In the genomic region with DNA sequence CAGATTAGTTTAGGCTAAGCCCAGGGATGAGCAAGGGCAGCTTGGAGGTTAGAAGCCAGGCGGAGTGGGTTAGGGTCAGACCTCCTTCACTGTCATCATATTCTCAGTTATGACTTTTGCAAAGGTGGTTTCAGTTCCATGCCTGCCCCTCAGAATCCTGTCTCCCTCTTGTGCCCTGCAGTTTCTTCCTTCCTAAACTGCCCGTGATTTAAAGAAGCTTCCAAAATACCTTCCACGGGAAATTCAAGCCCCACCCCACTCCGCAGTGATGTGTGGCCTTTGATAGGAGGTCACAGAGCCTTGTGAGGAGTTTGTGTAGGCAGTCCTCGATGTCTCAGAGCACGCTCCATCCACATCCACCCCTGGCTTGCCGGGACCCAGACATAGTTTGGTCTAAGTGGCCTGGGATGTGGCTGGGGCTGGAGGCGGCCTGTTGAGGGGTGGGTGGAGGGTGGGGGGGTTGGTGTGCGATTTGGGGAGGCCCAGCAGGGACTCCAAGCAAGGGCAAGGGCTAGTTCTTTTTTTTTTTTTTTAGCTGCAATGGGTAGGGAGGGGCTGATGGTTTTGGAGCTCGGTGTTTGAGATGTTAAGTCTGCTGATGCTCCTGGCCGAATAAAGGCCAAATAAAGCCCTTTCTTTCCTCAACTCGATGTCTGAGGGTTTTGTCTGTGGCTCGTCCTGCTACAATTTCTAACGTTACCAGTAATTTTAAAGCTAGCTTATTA, we compare ENCODE assay signal across 10 cellular contexts. TPM values are rescaled to one million over a fixed set of nuclear protein-coding genes. Genes with fewer than 3 reads are reported as not detected.
DNase-seq lines count a peak whose midpoint lies in the region; ATAC-seq, FAIRE-seq and TF ChIP-seq lines count a peak whose summit lies in the region.
"Had no signal": no experiment of that assay in that cellular context is flagged by ENCODE, and none has a peak within 500 bp of the region (broad histone marks: within the 10 kb centered on the region; RNA-seq: fewer than 3 reads in every experiment).

No MANE protein-coding gene starts in this region.

- H3K9ac ChIP-seq in mammary epithelial cell (ENCODE audit: insufficient read depth, low read length) (no peak overlapping the region), K562 (ENCODE audit: insufficient read depth in 1 of 2, low read depth in 2 of 2, low read length in 2 of 2) (peak overlapping the region; percentile 0 to 82; a peak in 3 of 4 replicates)

- dilution Hi-C loops in mammary epithelial cell (cut with HindIII; ENCODE audit: low sequenced_read_pairs), result no loop called here

- no peak for TF ChIP-seq CTCF in MCF 10A (IDR thresholded peaks at IDR 0.05; ENCODE audit: unreplicated experiment)
- TF ChIP-seq CTCF in mammary epithelial cell (conservative IDR thresholded peaks at IDR 0.05 in 1 of 2, IDR thresholded peaks at IDR 0.05 in 1 of 2; ENCODE audit: extremely low read depth in 1 of 2, insufficient read depth in 1 of 2, low read depth in 1 of 2, low read length in 2 of 2), result no peak
- no peak for TF ChIP-seq CTCF in K562 (IDR thresholded peaks at IDR 0.05 in 2 of 3, conservative IDR thresholded peaks at IDR 0.05 in 1 of 3; ENCODE audit: insufficient read depth in 2 of 3, low read depth in 1 of 3, low read length in 3 of 3)
- TF ChIP-seq CTCF in uterus (IDR thresholded peaks at IDR 0.05), result no peak

- no peak for TF ChIP-seq EP300 in K562 (IDR thresholded peaks at IDR 0.05; ENCODE audit: low read length)

- no peak for FAIRE-seq in K562 (lab: Jason Lieb, UNC)
- FAIRE-seq in frontal cortex (lab: Jason Lieb, UNC), result no peak

- H3K36me3 Mint-ChIP-seq in MCF 10A (ENCODE audit: insufficient read depth, unreplicated experiment), result peaks cover 6% of the 10 kb centered on the region

- H3K27me3 Mint-ChIP-seq in MCF 10A (ENCODE audit: insufficient read depth, unreplicated experiment), result no peaks in the 10 kb centered on the region

- H3K27ac ChIP-seq in mammary epithelial cell (ENCODE audit: insufficient read depth, low read depth, low read length) (no peak overlapping the region), K562 (ENCODE audit: extremely low read depth, low read depth, low read length) (peak overlapping the region; percentile 87), uterus (peak overlapping the region; percentile 91 to 99)

- POLR2A ChIA-PET in MCF 10A (lab: Yijun Ruan, JAX) (interaction anchor here (0.6 kb wide), 2 partner anchors 52 to 252 kb away, joined by 3 to 4 read pairs; no protein-coding TSS in a partner anchor), K562 (lab: Yijun Ruan, JAX) (interaction anchor here (0.8 to 2.1 kb wide), 4 partner anchors 12 to 33 kb away, joined by 3 to 9 read pairs (median 5); no protein-coding TSS in a partner anchor)

- CTCF ChIA-PET in MCF 10A (lab: Yijun Ruan, JAX) (interaction anchor here (0.6 to 1.5 kb wide), 5 partner anchors 17 to 61 kb away, joined by 3 to 4 read pairs (median 3); no protein-coding TSS in a partner anchor), mammary epithelial cell (lab: Charles Lee; ENCODE audit: low non-redundant PET) (interaction anchor here (0.6 to 1.0 kb wide), 2 partner anchors 47 to 117 kb away, joined by 3 to 4 read pairs; no protein-coding TSS in a partner anchor), K562 (lab: Yijun Ruan, JAX; ENCODE audit: low intra/inter-chr PET ratio) (no interaction called here)

- H3K79me2 ChIP-seq in mammary epithelial cell (ENCODE audit: insufficient read depth, low read length), result no peaks in the 10 kb centered on the region
- H3K79me2 ChIP-seq in K562 (ENCODE audit: control insufficient read depth, insufficient read depth, low read length), result peaks cover 78% of the 10 kb centered on the region

- H3K9me3 ChIP-seq in mammary epithelial cell (replicated peaks; ENCODE audit: insufficient read depth, low read length) (no peaks in the 10 kb centered on the region), K562 (replicated peaks; ENCODE audit: control insufficient read depth, insufficient read depth, low read depth, low read length) (no peaks in the 10 kb centered on the region), mononuclear cell (ENCODE audit: low read depth, low read length) (no peaks in the 10 kb centered on the region), uterus (no peaks in the 10 kb centered on the region)

- intact Hi-C loops in MCF 10A (cut with micrococcal nuclease) (no loop called here), mammary epithelial cell (cut with micrococcal nuclease) (no loop called here), K562 (cut with micrococcal nuclease) (loop anchor here (5.0 kb wide), 1 partner anchor 45 kb away; no protein-coding TSS in a partner anchor), uterus (cut with DNase I; ENCODE audit: low total_unique reads) (no loop called here)

- WGBS in mammary epithelial cell (ENCODE audit: low coverage, missing lambda C conversion rate), result 73% methylated on average over 11 of the region's 14 CpGs
- WGBS in K562 (ENCODE audit: insufficient coverage, low coverage, missing lambda C conversion rate), result 20% methylated on average over 13 of the region's 14 CpGs

- H3K9me1 ChIP-seq in K562 (ENCODE audit: control insufficient read depth, insufficient read depth, low read length), result no peaks in the 10 kb centered on the region

- no peak overlapping the region for H3K27ac Mint-ChIP-seq in MCF 10A (ENCODE audit: low read depth, unreplicated experiment)

- no peak overlapping the region for H2AFZ ChIP-seq in mammary epithelial cell (ENCODE audit: low read depth, low read length)
- peak overlapping the region; percentile 60 for H2AFZ ChIP-seq in K562 (ENCODE audit: low read depth, low read length)

- no peak overlapping the region for H3K4me3 ChIP-seq in mammary epithelial cell (replicated peaks in 1 of 3; ENCODE audit: insufficient read depth in 1 of 3, low read depth in 2 of 3, low read length in 3 of 3)
- peak overlapping the region; percentile 17 for H3K4me3 ChIP-seq in K562
- H3K4me3 ChIP-seq in mononuclear cell (ENCODE audit: low read length), result peak overlapping the region; percentile 27
- peak overlapping the region; percentile 19 to 38 for H3K4me3 ChIP-seq in uterus

- DNase-seq in MCF 10A (ENCODE audit: unreplicated experiment) (no peak), mammary epithelial cell (no peak), K562 (ENCODE audit: extremely low read depth in 1 of 4, low spot score in 3 of 4) (peak in 2 of 4 experiments; percentile 56 to 66), uterus (no peak), frontal cortex (ENCODE audit: low spot score in 2 of 2) (no peak), occipital lobe (lab: John Stamatoyannopoulos, UW) (no peak), NCI-H748 treated with DMSO at 0.1 percent for 48 hours (lab: John Stamatoyannopoulos, UW) (no peak)

- H3K4me2 ChIP-seq in mammary epithelial cell (ENCODE audit: insufficient read depth, low read depth, low read length), result no peak overlapping the region
- peak overlapping the region; percentile 95 for H3K4me2 ChIP-seq in K562 (ENCODE audit: insufficient read depth, low read length)

- no peaks in the 10 kb centered on the region for H3K9me3 Mint-ChIP-seq in MCF 10A (ENCODE audit: unreplicated experiment)

- no peak for TF ChIP-seq RAD21 in K562 (CRISPR knock-in tag; conservative IDR thresholded peaks at IDR 0.05 in 1 of 2, IDR thresholded peaks at IDR 0.05 in 1 of 2)

- H3K4me1 Mint-ChIP-seq in MCF 10A (ENCODE audit: insufficient read depth, unreplicated experiment), result peaks cover 25% of the 10 kb centered on the region

- in situ Hi-C loops in mammary epithelial cell (cut with MboI; ENCODE audit: low sequenced_read_pairs in 2 of 2) (loop anchor here in 1 of 2 donors (5.0 kb wide), 1 partner anchor 45 kb away; no protein-coding TSS in a partner anchor), K562 (cut with MboI) (loop anchor here (5.0 kb wide), 1 partner anchor 40 kb away; no protein-coding TSS in a partner anchor)

- peaks cover 8% of the 10 kb centered on the region for H3K4me1 ChIP-seq in mammary epithelial cell (ENCODE audit: insufficient read depth, low read length)
- peaks cover 27 to 49% of the 10 kb centered on the region in 2 experiments for H3K4me1 ChIP-seq in K562 (replicated peaks in 1 of 2; ENCODE audit: control insufficient read depth in 2 of 2, insufficient read depth in 2 of 2, low read length in 2 of 2)
- H3K4me1 ChIP-seq in mononuclear cell (ENCODE audit: insufficient read depth, low read length), result peaks cover 66% of the 10 kb centered on the region
- peaks cover 6 to 8% of the 10 kb centered on the region in 2 donors for H3K4me1 ChIP-seq in uterus

- peak overlapping the region; percentile 29 for H3K4me3 Mint-ChIP-seq in MCF 10A (ENCODE audit: unreplicated experiment)

- H3K36me3 ChIP-seq in mammary epithelial cell (ENCODE audit: insufficient read depth, low read length) (no peaks in the 10 kb centered on the region), K562 (ENCODE audit: control insufficient read depth, insufficient read depth, low read length) (peaks cover 27% of the 10 kb centered on the region; the same call in 1 of the 3 replicates), uterus (no peaks in the 10 kb centered on the region)

- no peak for ATAC-seq in K562

- H3K27me3 ChIP-seq in mammary epithelial cell (ENCODE audit: insufficient read depth, low read length) (peaks cover 1% of the 10 kb centered on the region), K562 (ENCODE audit: control insufficient read depth in 2 of 2, insufficient read depth in 2 of 2, low read length in 2 of 2) (no peaks in the 10 kb centered on the region), mononuclear cell (ENCODE audit: insufficient read depth, low read length) (no peaks in the 10 kb centered on the region), uterus (no peaks in the 10 kb centered on the region)

- BruUV-seq in MCF 10A (replicated peaks; lab: Mats Ljungman, UMichigan), result no TSS peak
- no TSS peak for BruUV-seq in mammary epithelial cell (replicated peaks; lab: Mats Ljungman, UMichigan)
- no TSS peak for BruUV-seq in K562 (replicated peaks; lab: Mats Ljungman, UMichigan)

- TF ChIP-seq POLR2A in K562 (conservative IDR thresholded peaks at IDR 0.05) (no peak), uterus (IDR thresholded peaks at IDR 0.05) (no peak)

- H4K20me1 ChIP-seq in mammary epithelial cell (ENCODE audit: insufficient read depth, low read length) (no peaks in the 10 kb centered on the region), K562 (replicated peaks; ENCODE audit: control insufficient read depth, insufficient read depth, low read length) (peaks cover 5% of the 10 kb centered on the region; the same call in 1 of the 2 replicates)

RNA-seq across cellular contexts. Expression of a gene that starts 1.6 kb away (rescaled TPM):
- total RNA-seq in MCF 10A (2022) (1.8 and 4.8 TPM in 2 replicates), mammary epithelial cell (1 to 10 TPM; 1.7 to 2.8 TPM), K562 (2014; rRNA removed) (793 and 818 TPM in 2 replicates), K562 (2014; rRNA removed; fragmentation: Illumina TruSeq; extraction: Trizol) (572 and 787 TPM in 2 replicates), K562 (2015; rRNA removed; fragmentation: Illumina TruSeq; extraction: Trizol) (979 and 985 TPM in 2 replicates), K562 (2021) (691 and 717 TPM in 2 replicates), mononuclear cell (276 TPM), uterus (100 to 1,000 TPM in 2 of 4 donors, 10 to 100 TPM in 2; 13.4 to 672 (median 239) TPM), frontal cortex (6.9 TPM), occipital lobe (6.9 TPM)
- polyA plus RNA-seq in mammary epithelial cell (5.1 TPM), K562 (2011; rRNA removed) (900 and 1,311 TPM in 2 replicates), K562 (2014; fragmentation: Illumina TruSeq; extraction: Trizol) (1,966 and 1,984 TPM in 2 replicates), K562 (2014; fragmentation: Nextera tagmentation; extraction: Ambion mirVana) (1,000 to 10,000 TPM; 4,252 to 5,579 TPM), K562 (2014; rRNA removed) (974 and 999 TPM in 2 replicates)
- polyA minus RNA-seq in mammary epithelial cell, result 2.0 TPM
- 394 and 929 TPM in 2 replicates for total RNA-seq in K562 (2011; cell fraction: chromatin; rRNA removed; ENCODE audit: low replicate concordance)
- total RNA-seq in K562 (2011; cell fraction: nucleolus; rRNA removed), result 1,445 and 1,483 TPM in 2 replicates
- total RNA-seq in K562 (2011; cell fraction: nucleoplasm; rRNA removed), result 1,061 and 1,262 TPM in 2 replicates
- 2,724 and 2,737 TPM in 2 replicates for polyA plus RNA-seq in K562 (2011; cell fraction: cytosol; rRNA removed)
- 780 and 1,049 TPM in 2 replicates for polyA plus RNA-seq in K562 (2011; cell fraction: nucleus; rRNA removed)
- 1,084 and 1,212 TPM in 2 replicates for polyA plus RNA-seq in K562 (2012)
- polyA minus RNA-seq in K562 (2011; rRNA and poly(A)+ RNA removed), result 752 and 801 TPM in 2 replicates
- 577 and 662 TPM in 2 replicates for polyA minus RNA-seq in K562 (2011; cell fraction: cytosol; rRNA and poly(A)+ RNA removed)
- polyA minus RNA-seq in K562 (2011; cell fraction: nucleus; rRNA and poly(A)+ RNA removed), result 139 and 266 TPM in 2 replicates

RNA-seq across cellular contexts. Expression of a gene that starts 4.6 kb away (rescaled TPM):
- total RNA-seq in MCF 10A (2022), result 288 and 314 TPM in 2 replicates
- total RNA-seq in mammary epithelial cell, result 10 to 100 TPM in 1 of 2 donors, 1 to 10 TPM in 1; 4.7 to 29.1 TPM
- polyA plus RNA-seq in mammary epithelial cell, result 37.8 TPM
- polyA minus RNA-seq in mammary epithelial cell, result 92.3 TPM
- total RNA-seq in K562 (2011; cell fraction: chromatin; rRNA removed; ENCODE audit: low replicate concordance), result 6.5 and 20.8 TPM in 2 replicates
- total RNA-seq in K562 (2011; cell fraction: nucleolus; rRNA removed), result 47.0 and 138 TPM in 2 replicates
- total RNA-seq in K562 (2011; cell fraction: nucleoplasm; rRNA removed), result 31.5 and 44.9 TPM in 2 replicates
- 52.8 and 187 TPM in 2 replicates for total RNA-seq in K562 (2014; rRNA removed)
- total RNA-seq in K562 (2014; rRNA removed; fragmentation: Illumina TruSeq; extraction: Trizol), result 137 and 145 TPM in 2 replicates
- total RNA-seq in K562 (2015; rRNA removed; fragmentation: Illumina TruSeq; extraction: Trizol), result 290 and 356 TPM in 2 replicates
- total RNA-seq in K562 (2021), result 693 and 698 TPM in 2 replicates
- 205 and 655 TPM in 2 replicates for polyA plus RNA-seq in K562 (2011; rRNA removed)
- 600 and 1,150 TPM in 2 replicates for polyA plus RNA-seq in K562 (2011; cell fraction: cytosol; rRNA removed)
- 59.9 and 198 TPM in 2 replicates for polyA plus RNA-seq in K562 (2011; cell fraction: nucleus; rRNA removed)
- 488 and 506 TPM in 2 replicates for polyA plus RNA-seq in K562 (2012)
- 472 and 547 TPM in 2 replicates for polyA plus RNA-seq in K562 (2014; fragmentation: Illumina TruSeq; extraction: Trizol)
- 1,000 to 10,000 TPM; 3,629 to 4,872 TPM for polyA plus RNA-seq in K562 (2014; fragmentation: Nextera tagmentation; extraction: Ambion mirVana)
- polyA plus RNA-seq in K562 (2014; rRNA removed), result 255 and 328 TPM in 2 replicates
- 69.9 and 190 TPM in 2 replicates for polyA minus RNA-seq in K562 (2011; rRNA and poly(A)+ RNA removed)
- polyA minus RNA-seq in K562 (2011; cell fraction: cytosol; rRNA and poly(A)+ RNA removed), result 143 and 401 TPM in 2 replicates
- 14.8 and 71.3 TPM in 2 replicates for polyA minus RNA-seq in K562 (2011; cell fraction: nucleus; rRNA and poly(A)+ RNA removed)
- total RNA-seq in mononuclear cell, result 52.9 TPM
- 100 to 1,000 TPM in 3 of 4 donors, 10 to 100 TPM in 1; 27.8 to 926 (median 269) TPM for total RNA-seq in uterus
- 5.3 TPM for total RNA-seq in frontal cortex
- 1.6 TPM for total RNA-seq in occipital lobe

RNA-seq across cellular contexts. Expression of a gene that starts 8.4 kb away (rescaled TPM):
- total RNA-seq in MCF 10A (2022), result 415 and 497 TPM in 2 replicates
- 100 to 1,000 TPM in 1 of 2 donors, 10 to 100 TPM in 1; 58.7 to 211 TPM for total RNA-seq in mammary epithelial cell
- 230 TPM for polyA plus RNA-seq in mammary epithelial cell
- 231 TPM for polyA minus RNA-seq in mammary epithelial cell
- 6.0 and 26.3 TPM in 2 replicates for total RNA-seq in K562 (2011; cell fraction: chromatin; rRNA removed; ENCODE audit: low replicate concordance)
- 38.8 and 53.5 TPM in 2 replicates for total RNA-seq in K562 (2011; cell fraction: nucleolus; rRNA removed)
- 31.1 and 36.4 TPM in 2 replicates for total RNA-seq in K562 (2011; cell fraction: nucleoplasm; rRNA removed)
- 49.6 and 70.6 TPM in 2 replicates for total RNA-seq in K562 (2014; rRNA removed)
- 41.0 and 51.5 TPM in 2 replicates for total RNA-seq in K562 (2014; rRNA removed; fragmentation: Illumina TruSeq; extraction: Trizol)
- total RNA-seq in K562 (2015; rRNA removed; fragmentation: Illumina TruSeq; extraction: Trizol), result 155 and 161 TPM in 2 replicates
- 163 and 164 TPM in 2 replicates for total RNA-seq in K562 (2021)
- polyA plus RNA-seq in K562 (2011; rRNA removed), result 22.7 and 77.6 TPM in 2 replicates
- polyA plus RNA-seq in K562 (2011; cell fraction: cytosol; rRNA removed), result 128 TPM in 2 replicates
- 28.0 and 34.2 TPM in 2 replicates for polyA plus RNA-seq in K562 (2011; cell fraction: nucleus; rRNA removed)
- 478 and 481 TPM in 2 replicates for polyA plus RNA-seq in K562 (2012)
- polyA plus RNA-seq in K562 (2014; fragmentation: Illumina TruSeq; extraction: Trizol), result 242 and 297 TPM in 2 replicates
- polyA plus RNA-seq in K562 (2014; fragmentation: Nextera tagmentation; extraction: Ambion mirVana), result 100 to 1,000 TPM; 452 to 461 TPM
- polyA plus RNA-seq in K562 (2014; rRNA removed), result 77.7 and 150 TPM in 2 replicates
- 19.8 and 26.3 TPM in 2 replicates for polyA minus RNA-seq in K562 (2011; rRNA and poly(A)+ RNA removed)
- polyA minus RNA-seq in K562 (2011; cell fraction: cytosol; rRNA and poly(A)+ RNA removed), result 49.6 and 95.7 TPM in 2 replicates
- polyA minus RNA-seq in K562 (2011; cell fraction: nucleus; rRNA and poly(A)+ RNA removed), result 6.9 and 19.4 TPM in 2 replicates
- total RNA-seq in mononuclear cell, result 14.1 TPM
- total RNA-seq in uterus, result 1,000 to 10,000 TPM in 1 of 4 donors, 100 to 1,000 TPM in 2, 10 to 100 TPM in 1; 22.2 to 1,343 (median 242) TPM
- 1.6 TPM for total RNA-seq in frontal cortex
- 5.5 TPM for total RNA-seq in occipital lobe

RNA-seq across cellular contexts. Expression of a gene that starts 12.9 kb away (rescaled TPM):
- not detected in 2 replicates for total RNA-seq in MCF 10A (2022)
- not detected for total RNA-seq in mammary epithelial cell
- polyA plus RNA-seq in mammary epithelial cell, result not detected
- polyA minus RNA-seq in mammary epithelial cell, result not detected
- not detected in 2 replicates for total RNA-seq in K562 (2011; cell fraction: chromatin; rRNA removed; ENCODE audit: low replicate concordance)
- total RNA-seq in K562 (2011; cell fraction: nucleolus; rRNA removed), result not detected in 2 replicates
- total RNA-seq in K562 (2011; cell fraction: nucleoplasm; rRNA removed), result not detected in 2 replicates
- total RNA-seq in K562 (2014; rRNA removed), result not detected in 2 replicates
- not detected in 2 replicates for total RNA-seq in K562 (2014; rRNA removed; fragmentation: Illumina TruSeq; extraction: Trizol)
- not detected in 2 replicates for total RNA-seq in K562 (2015; rRNA removed; fragmentation: Illumina TruSeq; extraction: Trizol)
- total RNA-seq in K562 (2021), result not detected in 2 replicates
- polyA plus RNA-seq in K562 (2011; rRNA removed), result not detected in 2 replicates
- not detected in 2 replicates for polyA plus RNA-seq in K562 (2011; cell fraction: cytosol; rRNA removed)
- polyA plus RNA-seq in K562 (2011; cell fraction: nucleus; rRNA removed), result not detected in 2 replicates
- polyA plus RNA-seq in K562 (2012), result not detected in 2 replicates
- polyA plus RNA-seq in K562 (2014; fragmentation: Illumina TruSeq; extraction: Trizol), result not detected in 2 replicates
- polyA plus RNA-seq in K562 (2014; fragmentation: Nextera tagmentation; extraction: Ambion mirVana), result not detected
- polyA plus RNA-seq in K562 (2014; rRNA removed), result 0.19 TPM in 1 of 2 replicates, not detected in the other
- polyA minus RNA-seq in K562 (2011; rRNA and poly(A)+ RNA removed), result not detected in 2 replicates
- polyA minus RNA-seq in K562 (2011; cell fraction: cytosol; rRNA and poly(A)+ RNA removed), result not detected in 2 replicates
- polyA minus RNA-seq in K562 (2011; cell fraction: nucleus; rRNA and poly(A)+ RNA removed), result not detected in 2 replicates
- total RNA-seq in mononuclear cell, result not detected
- not detected for total RNA-seq in uterus
- not detected for total RNA-seq in frontal cortex
- not detected for total RNA-seq in occipital lobe
- total RNA-seq: kidney epithelial cell, NCI-H460 had no signal

RNA-seq across cellular contexts. Expression of a gene that starts 23.3 kb away (rescaled TPM):
- total RNA-seq in MCF 10A (2022) (6.3 and 8.5 TPM in 2 replicates), mammary epithelial cell (1 to 10 TPM; 2.5 to 7.9 TPM), K562 (2014; rRNA removed) (25.7 and 34.3 TPM in 2 replicates), K562 (2014; rRNA removed; fragmentation: Illumina TruSeq; extraction: Trizol) (3.3 and 5.1 TPM in 2 replicates), K562 (2015; rRNA removed; fragmentation: Illumina TruSeq; extraction: Trizol) (13.8 and 15.2 TPM in 2 replicates), K562 (2021) (55.9 and 73.1 TPM in 2 replicates), mononuclear cell (85.2 TPM), uterus (10 to 100 TPM in 3 of 4 donors, 1 to 10 TPM in 1; 7.9 to 29.1 (median 14.2) TPM), frontal cortex (0.41 TPM), occipital lobe (1.4 TPM)
- polyA plus RNA-seq in mammary epithelial cell (1.5 TPM), K562 (2011; rRNA removed) (18.1 and 48.0 TPM in 2 replicates), K562 (2014; fragmentation: Illumina TruSeq; extraction: Trizol) (18.3 and 23.2 TPM in 2 replicates), K562 (2014; fragmentation: Nextera tagmentation; extraction: Ambion mirVana) (under 1 TPM; 0.38 to 0.84 TPM), K562 (2014; rRNA removed) (74.2 and 85.1 TPM in 2 replicates)
- 2.1 TPM for polyA minus RNA-seq in mammary epithelial cell
- total RNA-seq in K562 (2011; cell fraction: chromatin; rRNA removed; ENCODE audit: low replicate concordance), result 121 and 331 TPM in 2 replicates
- 233 and 250 TPM in 2 replicates for total RNA-seq in K562 (2011; cell fraction: nucleolus; rRNA removed)
- total RNA-seq in K562 (2011; cell fraction: nucleoplasm; rRNA removed), result 139 and 152 TPM in 2 replicates
- polyA plus RNA-seq in K562 (2011; cell fraction: cytosol; rRNA removed), result 11.1 and 18.3 TPM in 2 replicates
- 636 and 650 TPM in 2 replicates for polyA plus RNA-seq in K562 (2011; cell fraction: nucleus; rRNA removed)
- polyA plus RNA-seq in K562 (2012), result 54.9 and 131 TPM in 2 replicates
- 2.3 TPM in 2 replicates for polyA minus RNA-seq in K562 (2011; rRNA and poly(A)+ RNA removed)
- 4.9 and 8.6 TPM in 2 replicates for polyA minus RNA-seq in K562 (2011; cell fraction: cytosol; rRNA and poly(A)+ RNA removed)
- 43.4 and 50.0 TPM in 2 replicates for polyA minus RNA-seq in K562 (2011; cell fraction: nucleus; rRNA and poly(A)+ RNA removed)

Comparison
In these comparisons a context has a peak if more than half of its experiments do, and no peak if none do; other contexts are left out.
1. H3K4me3 ChIP-seq: peak in K562 (single experiment), mononuclear cell (single experiment) and uterus (2 of 2); none in mammary epithelial cell (0 of 3).